In the genomic region with DNA sequence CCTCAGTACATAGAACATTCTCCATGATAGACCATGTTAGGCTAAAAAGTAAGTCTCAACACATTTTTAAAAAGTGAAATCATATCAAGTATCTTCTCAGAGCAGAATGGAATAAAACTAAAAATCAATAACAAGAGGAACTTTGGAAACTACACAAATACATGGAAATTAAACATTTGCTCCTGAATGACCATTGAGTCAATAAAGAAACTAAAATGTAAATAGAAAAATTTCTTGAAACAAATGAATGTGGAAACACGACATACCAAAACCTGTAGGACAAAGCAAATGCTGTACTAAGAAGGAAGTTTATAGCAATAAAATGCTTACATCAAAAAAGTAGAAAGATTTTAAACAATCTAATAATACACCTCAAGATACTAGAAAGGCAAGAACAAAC, we compare ENCODE assay signal across 1 cellular context.
A peak's percentile ranks its signal among the peaks of the same experiment; 100 is the strongest.
TF ChIP-seq lines count a peak whose summit lies in the region.

No MANE protein-coding gene starts in this region.

TF ChIP-seq in HepG2, 621 proteins besides CTCF, POLR2A, EP300 and RAD21 (continued from another document and continues in another):
- TF ChIP-seq ARID3A (IDR thresholded peaks at IDR 0.05; ENCODE audit: low read depth, low read length): peak; percentile 75
- TF ChIP-seq ARNTL (CRISPR knock-in tag; IDR thresholded peaks at IDR 0.05): no peak
- no peak for TF ChIP-seq ZBTB2 (CRISPR knock-in tag; IDR thresholded peaks at IDR 0.05; ENCODE audit: low read depth)
- no peak for TF ChIP-seq NR3C1 (CRISPR knock-in tag; IDR thresholded peaks at IDR 0.05)
- no peak for TF ChIP-seq PRDM4 (CRISPR knock-in tag; IDR thresholded peaks at IDR 0.05; ENCODE audit: borderline replicate concordance)
- no peak for TF ChIP-seq ZNF44 (CRISPR knock-in tag; IDR thresholded peaks at IDR 0.05)
- no peak for TF ChIP-seq TCF12 (IDR thresholded peaks at IDR 0.05)
- TF ChIP-seq TCF12 (CRISPR knock-in tag; IDR thresholded peaks at IDR 0.05): no peak
- no peak for TF ChIP-seq TOE1 (CRISPR knock-in tag; IDR thresholded peaks at IDR 0.05)
- no peak for TF ChIP-seq SIX1 (CRISPR knock-in tag; IDR thresholded peaks at IDR 0.05; ENCODE audit: borderline replicate concordance)
- TF ChIP-seq ZNF749 (CRISPR knock-in tag; IDR thresholded peaks at IDR 0.05; ENCODE audit: borderline replicate concordance): no peak
- no peak for TF ChIP-seq ZNF264 (CRISPR knock-in tag; IDR thresholded peaks at IDR 0.05)
- TF ChIP-seq THYN1 (CRISPR knock-in tag; IDR thresholded peaks at IDR 0.05; ENCODE audit: borderline replicate concordance, low read depth): no peak
- TF ChIP-seq ZNF605 (CRISPR knock-in tag; IDR thresholded peaks at IDR 0.05): no peak
- no peak for TF ChIP-seq AHR (CRISPR knock-in tag; IDR thresholded peaks at IDR 0.05)
- TF ChIP-seq FOXJ3 (CRISPR knock-in tag; IDR thresholded peaks at IDR 0.05; ENCODE audit: borderline replicate concordance): 0 out of 2 replicates have a peak, but pooled peaks have one; percentile 29
- TF ChIP-seq NFIC (IDR thresholded peaks at IDR 0.05; ENCODE audit: low read length): peak; percentile 82; the same call in 1 of the 2 replicates
- no peak for TF ChIP-seq FOXK2 (IDR thresholded peaks at IDR 0.05)
- TF ChIP-seq, protein P1, sequence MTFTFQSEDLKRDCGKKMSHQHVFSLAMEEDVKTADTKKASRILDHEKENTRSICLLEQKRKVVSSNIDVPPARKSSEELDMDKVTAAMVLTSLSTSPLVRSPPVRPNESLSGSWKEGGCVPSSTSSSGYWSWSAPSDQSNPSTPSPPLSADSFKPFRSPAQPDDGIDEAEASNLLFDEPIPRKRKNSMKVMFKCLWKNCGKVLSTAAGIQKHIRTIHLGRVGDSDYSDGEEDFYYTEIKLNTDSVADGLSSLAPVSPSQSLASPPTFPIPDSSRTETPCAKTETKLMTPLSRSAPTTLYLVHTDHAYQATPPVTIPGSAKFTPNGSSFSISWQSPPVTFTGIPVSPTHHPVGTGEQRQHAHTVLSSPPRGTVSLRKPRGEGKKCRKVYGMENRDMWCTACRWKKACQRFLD (CRISPR knock-in tag; IDR thresholded peaks at IDR 0.05; ENCODE audit: borderline replicate concordance): no peak
- no peak for TF ChIP-seq MXI1 (IDR thresholded peaks at IDR 0.05; ENCODE audit: borderline replicate concordance, low read depth, low read length)
- no peak for TF ChIP-seq CHCHD3 (CRISPR knock-in tag; IDR thresholded peaks at IDR 0.05)
- no peak for TF ChIP-seq EHMT2 (IDR thresholded peaks at IDR 0.05; ENCODE audit: borderline replicate concordance, low read depth, low read length)
- TF ChIP-seq TBL1XR1 (IDR thresholded peaks at IDR 0.05; ENCODE audit: borderline replicate concordance, low read length, partially characterized antibody): no peak
- no peak for TF ChIP-seq ZNF619 (CRISPR knock-in tag; IDR thresholded peaks at IDR 0.05)
- TF ChIP-seq, protein P2, sequence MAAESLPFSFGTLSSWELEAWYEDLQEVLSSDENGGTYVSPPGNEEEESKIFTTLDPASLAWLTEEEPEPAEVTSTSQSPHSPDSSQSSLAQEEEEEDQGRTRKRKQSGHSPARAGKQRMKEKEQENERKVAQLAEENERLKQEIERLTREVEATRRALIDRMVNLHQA (CRISPR knock-in tag; IDR thresholded peaks at IDR 0.05): no peak
- no peak for TF ChIP-seq TAF1 (CRISPR knock-in tag; IDR thresholded peaks at IDR 0.05)
- TF ChIP-seq ZNF572 (CRISPR knock-in tag; IDR thresholded peaks at IDR 0.05): no peak
- TF ChIP-seq THRA (CRISPR knock-in tag; IDR thresholded peaks at IDR 0.05; ENCODE audit: borderline replicate concordance): no peak
- TF ChIP-seq CCAR2 (optimal IDR thresholded peaks at IDR 0.05; ENCODE audit: low read depth, low read length): no peak
- TF ChIP-seq ZMYM3 (CRISPR knock-in tag; IDR thresholded peaks at IDR 0.05): no peak
- no peak for TF ChIP-seq FOXC1 (CRISPR knock-in tag; IDR thresholded peaks at IDR 0.05; ENCODE audit: borderline replicate concordance)
- no peak for TF ChIP-seq ZNF773 (CRISPR knock-in tag; IDR thresholded peaks at IDR 0.05; ENCODE audit: borderline replicate concordance)
- peak; percentile 22; the same call in 1 of the 2 replicates for TF ChIP-seq AHDC1 (CRISPR knock-in tag; IDR thresholded peaks at IDR 0.05; ENCODE audit: borderline replicate concordance)
- TF ChIP-seq, protein P3, sequence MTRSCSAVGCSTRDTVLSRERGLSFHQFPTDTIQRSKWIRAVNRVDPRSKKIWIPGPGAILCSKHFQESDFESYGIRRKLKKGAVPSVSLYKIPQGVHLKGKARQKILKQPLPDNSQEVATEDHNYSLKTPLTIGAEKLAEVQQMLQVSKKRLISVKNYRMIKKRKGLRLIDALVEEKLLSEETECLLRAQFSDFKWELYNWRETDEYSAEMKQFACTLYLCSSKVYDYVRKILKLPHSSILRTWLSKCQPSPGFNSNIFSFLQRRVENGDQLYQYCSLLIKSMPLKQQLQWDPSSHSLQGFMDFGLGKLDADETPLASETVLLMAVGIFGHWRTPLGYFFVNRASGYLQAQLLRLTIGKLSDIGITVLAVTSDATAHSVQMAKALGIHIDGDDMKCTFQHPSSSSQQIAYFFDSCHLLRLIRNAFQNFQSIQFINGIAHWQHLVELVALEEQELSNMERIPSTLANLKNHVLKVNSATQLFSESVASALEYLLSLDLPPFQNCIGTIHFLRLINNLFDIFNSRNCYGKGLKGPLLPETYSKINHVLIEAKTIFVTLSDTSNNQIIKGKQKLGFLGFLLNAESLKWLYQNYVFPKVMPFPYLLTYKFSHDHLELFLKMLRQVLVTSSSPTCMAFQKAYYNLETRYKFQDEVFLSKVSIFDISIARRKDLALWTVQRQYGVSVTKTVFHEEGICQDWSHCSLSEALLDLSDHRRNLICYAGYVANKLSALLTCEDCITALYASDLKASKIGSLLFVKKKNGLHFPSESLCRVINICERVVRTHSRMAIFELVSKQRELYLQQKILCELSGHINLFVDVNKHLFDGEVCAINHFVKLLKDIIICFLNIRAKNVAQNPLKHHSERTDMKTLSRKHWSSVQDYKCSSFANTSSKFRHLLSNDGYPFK (CRISPR knock-in tag; IDR thresholded peaks at IDR 0.05; ENCODE audit: borderline replicate concordance): no peak
- TF ChIP-seq, protein P4, sequence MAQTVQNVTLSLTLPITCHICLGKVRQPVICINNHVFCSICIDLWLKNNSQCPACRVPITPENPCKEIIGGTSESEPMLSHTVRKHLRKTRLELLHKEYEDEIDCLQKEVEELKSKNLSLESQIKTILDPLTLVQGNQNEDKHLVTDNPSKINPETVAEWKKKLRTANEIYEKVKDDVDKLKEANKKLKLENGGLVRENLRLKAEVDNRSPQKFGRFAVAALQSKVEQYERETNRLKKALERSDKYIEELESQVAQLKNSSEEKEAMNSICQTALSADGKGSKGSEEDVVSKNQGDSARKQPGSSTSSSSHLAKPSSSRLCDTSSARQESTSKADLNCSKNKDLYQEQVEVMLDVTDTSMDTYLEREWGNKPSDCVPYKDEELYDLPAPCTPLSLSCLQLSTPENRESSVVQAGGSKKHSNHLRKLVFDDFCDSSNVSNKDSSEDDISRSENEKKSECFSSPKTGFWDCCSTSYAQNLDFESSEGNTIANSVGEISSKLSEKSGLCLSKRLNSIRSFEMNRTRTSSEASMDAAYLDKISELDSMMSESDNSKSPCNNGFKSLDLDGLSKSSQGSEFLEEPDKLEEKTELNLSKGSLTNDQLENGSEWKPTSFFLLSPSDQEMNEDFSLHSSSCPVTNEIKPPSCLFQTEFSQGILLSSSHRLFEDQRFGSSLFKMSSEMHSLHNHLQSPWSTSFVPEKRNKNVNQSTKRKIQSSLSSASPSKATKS (CRISPR knock-in tag; IDR thresholded peaks at IDR 0.05): no peak
- TF ChIP-seq ZNF225 (CRISPR knock-in tag; IDR thresholded peaks at IDR 0.05): no peak
- no peak for TF ChIP-seq SRSF1 (optimal IDR thresholded peaks at IDR 0.05; ENCODE audit: low read depth, low read length)
- no peak for TF ChIP-seq NFIB (CRISPR knock-in tag; IDR thresholded peaks at IDR 0.05; ENCODE audit: borderline replicate concordance)
- TF ChIP-seq SOX13 (IDR thresholded peaks at IDR 0.05): no peak
- peak in 1 of 2 experiments; percentile 53; a peak in 1 of 4 replicates for TF ChIP-seq SOX13 (CRISPR knock-in tag; conservative IDR thresholded peaks at IDR 0.05 in 1 of 2, IDR thresholded peaks at IDR 0.05 in 1 of 2)
- TF ChIP-seq NFE2L2 (IDR thresholded peaks at IDR 0.05; ENCODE audit: low read length): no peak
- TF ChIP-seq ZNF652 (CRISPR knock-in tag; IDR thresholded peaks at IDR 0.05; ENCODE audit: borderline replicate concordance, low read depth): no peak
